In genomic region chr11:117819096-117820040, GRCh38 we compare ENCODE assay signal across 8 cellular contexts. TPM values are rescaled to one million over a fixed set of nuclear protein-coding genes. Genes with fewer than 3 reads are reported as not detected.
A peak's percentile ranks its signal among the peaks of the same experiment; 100 is the strongest.
DNase-seq lines count a peak whose midpoint lies in the region; ATAC-seq and TF ChIP-seq lines count a peak whose summit lies in the region.

No MANE protein-coding gene starts in this region.

- H3K9me3 Mint-ChIP-seq in type B pancreatic cell = no peaks in the 10 kb centered on the region

- H3K4me1 Mint-ChIP-seq in type B pancreatic cell (ENCODE audit: unreplicated experiment) = peaks cover 43% of the 10 kb centered on the region

- no peak overlapping the region for H3K4me3 Mint-ChIP-seq in type B pancreatic cell

- no peaks in the 10 kb centered on the region for H3K36me3 Mint-ChIP-seq in type B pancreatic cell

- DNase-seq in Ammon's horn (ENCODE audit: low spot score) = peak; percentile 75
- no peak for DNase-seq in GM13977 (ENCODE audit: low spot score)
- peak; percentile 47 for DNase-seq in NCI-H460 (ENCODE audit: extremely low read depth, low read depth)
- DNase-seq in amniotic epithelial cell (ENCODE audit: low read depth) = peak; percentile 62
- DNase-seq in inferior parietal cortex (ENCODE audit: extremely low spot score) = peak; percentile 63
- no peak for DNase-seq in type B pancreatic cell (ENCODE audit: extremely low spot score, unreplicated experiment)
- DNase-seq in effector CD4-positive, alpha-beta T cell = no peak

- in situ Hi-C loops in GM13977 (cut with MboI; ENCODE audit: low pct_unique_long_range_greater_than_20kb, low sequenced_read_pairs, unreplicated experiment) = no loop called here

- no peak for ATAC-seq in GM21619 (IDR thresholded peaks at IDR 0.05; ENCODE audit: unreplicated experiment)

- peak overlapping the region; percentile 70 for H3K27ac Mint-ChIP-seq in type B pancreatic cell

- peaks cover 3% of the 10 kb centered on the region for H3K27me3 Mint-ChIP-seq in type B pancreatic cell

- TF ChIP-seq CTCF in GM13977 (IDR thresholded peaks at IDR 0.05; ENCODE audit: extremely low read depth, insufficient read depth, missing control alignments) = peak; percentile 46
- TF ChIP-seq CTCF in type B pancreatic cell (conservative IDR thresholded peaks at IDR 0.05) = peak; percentile 82

RNA-seq across cellular contexts. Expression of gene FXYD2, which starts 5.2 kb away (rescaled TPM):
- not detected in 2 replicates for total RNA-seq in NCI-H460 (2014; rRNA removed; shearing (Covaris generic))
- not detected in 2 replicates for polyA plus RNA-seq in NCI-H460 (2014; cell fraction: nucleus; rRNA removed)
- total RNA-seq in type B pancreatic cell (ENCODE audit: low replicate concordance) = 40.8 and 57.5 TPM in 2 replicates

RNA-seq across cellular contexts. Expression of gene DSCAML1, which starts 22.4 kb away (rescaled TPM):
- total RNA-seq in NCI-H460 (2014; rRNA removed; shearing (Covaris generic)) = not detected in 2 replicates
- polyA plus RNA-seq in NCI-H460 (2014; cell fraction: nucleus; rRNA removed) = not detected in 2 replicates
- 5.8 and 9.8 TPM in 2 replicates for total RNA-seq in type B pancreatic cell (ENCODE audit: low replicate concordance)

RNA-seq across cellular contexts. Expression of gene FXYD6, which starts 57.1 kb away (rescaled TPM):
- total RNA-seq in NCI-H460 (2014; rRNA removed; shearing (Covaris generic)) = not detected in 2 replicates
- not detected in 2 replicates for polyA plus RNA-seq in NCI-H460 (2014; cell fraction: nucleus; rRNA removed)
- total RNA-seq in type B pancreatic cell (ENCODE audit: low replicate concordance) = 22.9 and 66.6 TPM in 2 replicates

Comparison
In these comparisons a context has a peak if more than half of its experiments do, and no peak if none do; other contexts are left out.
1. DNase-seq: peak in Ammon's horn (single experiment), NCI-H460 (single experiment), amniotic epithelial cell (single experiment) and inferior parietal cortex (single experiment); none in GM13977 (single experiment), type B pancreatic cell (single experiment) and effector CD4-positive, alpha-beta T cell (single experiment).
2. RNA of gene FXYD2, which starts 5.2 kb away (total RNA-seq): 40.8 to 57.5 TPM in type B pancreatic cell; not detected in NCI-H460; every median in the first group is over 10 times any median in the second.
3. RNA of gene FXYD6, which starts 57.1 kb away (total RNA-seq): 22.9 to 66.6 TPM in type B pancreatic cell; not detected in NCI-H460; every median in the first group is over 10 times any median in the second.